ENCODE assay signal across 8 cellular contexts in the genomic region with DNA sequence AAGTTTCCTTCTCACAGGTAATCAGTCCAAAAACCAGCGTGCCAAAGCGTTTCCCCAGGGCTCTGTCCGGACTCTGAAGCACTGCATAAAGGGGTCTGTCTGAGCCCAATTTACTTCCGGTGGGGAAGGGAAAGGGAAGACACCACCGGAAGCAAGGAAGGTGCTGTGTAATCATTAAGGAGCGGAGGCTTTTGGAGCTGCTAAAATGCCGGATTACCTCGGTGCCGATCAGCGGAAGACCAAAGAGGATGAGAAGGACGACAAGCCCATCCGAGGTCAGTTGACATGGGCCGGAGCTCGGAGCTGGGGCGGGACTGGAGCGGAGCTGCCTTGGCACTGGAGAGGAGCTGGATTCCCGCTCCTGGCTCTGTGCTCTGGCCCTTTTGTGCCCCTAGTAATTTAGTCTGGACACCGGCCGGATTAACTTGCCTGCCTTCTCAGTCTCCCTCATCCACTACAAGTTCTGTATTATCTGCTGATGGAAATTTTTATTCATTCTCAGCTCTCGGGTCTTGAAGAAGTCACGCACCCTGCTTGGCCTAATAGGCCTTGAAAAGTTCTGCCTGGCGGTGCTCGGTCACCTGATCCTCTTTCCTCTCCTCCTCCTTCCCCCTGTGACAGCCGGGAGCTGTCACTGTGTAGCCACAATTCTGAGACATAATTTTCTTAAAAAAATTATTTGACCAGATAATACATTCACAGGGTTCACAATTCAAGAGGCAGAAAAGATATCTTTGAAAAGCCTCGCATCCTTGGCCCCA. TPM values are rescaled to one million over a fixed set of nuclear protein-coding genes. Genes with fewer than 3 reads are reported as not detected.
DNase-seq lines count a peak whose midpoint lies in the region; ATAC-seq, FAIRE-seq and TF ChIP-seq lines count a peak whose summit lies in the region.

A gene (plus strand): TSS at position 137 of the 761 bp plus-strand sequence. CDS start 69 bp downstream, at position 206.

- intact Hi-C loops in kidney (cut with DNase I): no loop called here

- ATAC-seq in HG03439 (IDR thresholded peaks at IDR 0.05; ENCODE audit: unreplicated experiment): peak; percentile 75

- DNase-seq in Ammon's horn (ENCODE audit: low spot score) (peak; percentile 89), GM19238 (ENCODE audit: insufficient read length, low spot score) (peak; percentile 42), NCI-H510A (lab: John Stamatoyannopoulos, UW) (peak; percentile 44), cerebellar nuclear complex (lab: John Stamatoyannopoulos, UW) (peak; percentile 5 to 54), kidney (peak; percentile 74)
- DNase-seq in activated CD4-positive, alpha-beta T cell treated with anti-CD3 and anti-CD28 coated beads for 1 hour: peak; percentile 73
- peak; percentile 59 to 61 for DNase-seq in stimulated activated CD4-positive, alpha-beta T cell treated with anti-CD3 and anti-CD28 coated beads, Interleukin-15, amount 100 ng/mL, for 1 hour (ENCODE audit: low read depth in 1 of 2, low spot score in 1 of 2)

- no peak for FAIRE-seq in kidney (lab: Jason Lieb, UNC)

- peak within 1 kb of the TSS; percentile 64 to 100 for H3K9ac ChIP-seq in kidney (ENCODE audit: low read length in 2 of 2)

- H3K9me3 ChIP-seq in kidney (ENCODE audit: control insufficient read depth in 1 of 2, low read length in 2 of 2): no peaks in the 10 kb centered on the region

- peak within 1 kb of the TSS; percentile 75 to 88 for H3K27ac ChIP-seq in kidney (ENCODE audit: low read depth in 2 of 2, low read length in 2 of 2)

- peaks cover 8 to 23% of the 10 kb centered on the region in 2 donors for H3K4me1 ChIP-seq in kidney (ENCODE audit: control insufficient read depth in 1 of 2, insufficient read depth in 1 of 2, low read depth in 1 of 2, low read length in 2 of 2)

- peaks cover 0 to under 1% of the 10 kb centered on the region in 2 donors for H3K36me3 ChIP-seq in kidney (ENCODE audit: control insufficient read depth in 1 of 2, insufficient read depth in 2 of 2, low read length in 2 of 2)

- peak within 1 kb of the TSS; percentile 98 to 100 for H3K4me3 ChIP-seq in kidney (ENCODE audit: low read length in 2 of 2)

- no peak for TF ChIP-seq CTCF in kidney (IDR thresholded peaks at IDR 0.05; ENCODE audit: borderline replicate concordance, extremely low read depth, insufficient read depth)

RNA-seq across cellular contexts. Expression of the gene that starts here (rescaled TPM):
- 98.8 TPM for total RNA-seq in kidney
- polyA plus RNA-seq in kidney (ENCODE audit: insufficient read depth, low read depth, low replicate concordance): 115 TPM

Comparison
In these comparisons a context has a peak if more than half of its experiments do, and no peak if none do; other contexts are left out.
1. Peak in every context shown above with its lines: DNase-seq, ATAC-seq, H3K4me3 ChIP-seq and H3K27ac ChIP-seq.
2. DNase-seq: peak in every context shown above with its lines; median percentile 89 in Ammon's horn; 74 in kidney; 73 in activated CD4-positive, alpha-beta T cell treated with anti-CD3 and anti-CD28 coated beads for 1 hour; 60 in stimulated activated CD4-positive, alpha-beta T cell treated with anti-CD3 and anti-CD28 coated beads, Interleukin-15, amount 100 ng/mL, for 1 hour; 44 in NCI-H510A; 42 in GM19238; 30 in cerebellar nuclear complex.